ENCODE assay signal across 18 cellular contexts in genomic region chrX:48892896-48893295, GRCh38. TPM values are rescaled to one million over a fixed set of nuclear protein-coding genes. Genes with fewer than 3 reads are reported as not detected.
DNase-seq lines count a peak whose midpoint lies in the region; ATAC-seq and TF ChIP-seq lines count a peak whose summit lies in the region.
"Had no signal": no experiment of that assay in that cellular context is flagged by ENCODE, and none has a peak within 500 bp of the region (broad histone marks: within the 10 kb centered on the region; RNA-seq: fewer than 3 reads in every experiment).

No MANE protein-coding gene starts in this region.

- no peaks in the 10 kb centered on the region for H3K9me3 Mint-ChIP-seq in activated T-cell treated with anti-CD3 and anti-CD28 coated beads, Interleukin-2, amount 50 U/mL, for 24 hours
- no peaks in the 10 kb centered on the region for H3K9me3 Mint-ChIP-seq in activated T-cell treated with anti-CD3 and anti-CD28 coated beads, Interleukin-2, amount 50 U/mL, for 4 hours
- H3K9me3 Mint-ChIP-seq in CD4-positive, alpha-beta memory T cell, result peaks cover 0 to 1% (median 0%) of the 10 kb centered on the region in 8 donors
- peaks cover 0 to 4% (median 0%) of the 10 kb centered on the region in 5 experiments for H3K9me3 Mint-ChIP-seq in brain
- peaks cover 14% of the 10 kb centered on the region for H3K9me3 Mint-ChIP-seq in neural progenitor cell

- no peak overlapping the region for H3K4me2 ChIP-seq in neural progenitor cell

- H3K9ac ChIP-seq in neural progenitor cell, result no peak overlapping the region

- H3K27me3 Mint-ChIP-seq in activated T-cell treated with anti-CD3 and anti-CD28 coated beads, Interleukin-2, amount 50 U/mL, for 24 hours, result peaks cover 21% of the 10 kb centered on the region
- H3K27me3 Mint-ChIP-seq in activated T-cell treated with anti-CD3 and anti-CD28 coated beads, Interleukin-2, amount 50 U/mL, for 4 hours (ENCODE audit: low read depth), result no peaks in the 10 kb centered on the region
- peaks cover 0 to 1% of the 10 kb centered on the region in 2 donors for H3K27me3 Mint-ChIP-seq in CD4-positive, alpha-beta memory T cell
- H3K27me3 Mint-ChIP-seq in brain (peaks cover 10% of the 10 kb centered on the region), neural progenitor cell (ENCODE audit: insufficient read depth, low read depth) (peaks cover 7% of the 10 kb centered on the region)

- peaks cover 18% of the 10 kb centered on the region for H3K4me1 ChIP-seq in CD4-positive, alpha-beta memory T cell (ENCODE audit: insufficient read depth, low read length)
- H3K4me1 ChIP-seq in neural progenitor cell, result no peaks in the 10 kb centered on the region

- no peak overlapping the region for H3K27ac ChIP-seq in CD4-positive, alpha-beta memory T cell (ENCODE audit: low read depth, low read length)
- H3K27ac ChIP-seq in neural progenitor cell, result no peak overlapping the region

- H3K27me3 ChIP-seq in CD4-positive, alpha-beta memory T cell (ENCODE audit: insufficient read depth, low read length), result no peaks in the 10 kb centered on the region
- no peaks in the 10 kb centered on the region for H3K27me3 ChIP-seq in neural progenitor cell

- H3K36me3 ChIP-seq in CD4-positive, alpha-beta memory T cell (ENCODE audit: insufficient read depth, low read length), result peaks cover 3% of the 10 kb centered on the region
- no peaks in the 10 kb centered on the region for H3K36me3 ChIP-seq in neural progenitor cell

- TF ChIP-seq CTCF in brain (conservative IDR thresholded peaks at IDR 0.05) (no peak), neural progenitor cell (IDR thresholded peaks at IDR 0.05) (no peak)

- H2AFZ ChIP-seq in neural progenitor cell (replicated peaks), result no peak overlapping the region

- DNase-seq in activated T-cell treated with anti-CD3 and anti-CD28 coated beads, Interleukin-2, amount 50 U/mL, for 24 hours, result no peak
- DNase-seq in activated T-cell treated with anti-CD3 and anti-CD28 coated beads, Interleukin-2, amount 50 U/mL, for 4 hours, result no peak
- no peak for DNase-seq in CD4-positive, alpha-beta memory T cell
- DNase-seq in neural progenitor cell (ENCODE audit: low spot score) (no peak), NCI-H1436 (lab: John Stamatoyannopoulos, UW) (no peak), NCI-H526 (lab: John Stamatoyannopoulos, UW) (no peak), NCI-H2196 treated with DMSO at 0.1 percent for 48 hours (lab: John Stamatoyannopoulos, UW; ENCODE audit: unreplicated experiment) (no peak)
- DNase-seq: COR-L47, DMS79 treated with DMSO at 0.1 percent for 48 hours, NCI-H1092, NCI-H146, NCI-H2029 treated with DMSO at 0.1 percent for 48 hours, NCI-H345, NCI-H524, OCI-M1, Right ventricle myocardium superior had no signal

- ATAC-seq in activated T-cell treated with anti-CD3 and anti-CD28 coated beads, Interleukin-2, amount 50 U/mL, for 4 hours, result no peak
- ATAC-seq: GM12878 had no signal

- H3K27ac Mint-ChIP-seq in activated T-cell treated with anti-CD3 and anti-CD28 coated beads, Interleukin-2, amount 50 U/mL, for 24 hours, result peak overlapping the region; percentile 14
- H3K27ac Mint-ChIP-seq in CD4-positive, alpha-beta memory T cell, result peak overlapping the region in 5 of 7 donors; percentile 38 to 82 (median 68)
- H3K27ac Mint-ChIP-seq in brain, result peak overlapping the region in 1 of 5 experiments; percentile 45
- no peak overlapping the region for H3K27ac Mint-ChIP-seq in neural progenitor cell

- intact Hi-C loops in CD4-positive, alpha-beta memory T cell (cut with micrococcal nuclease), result no loop called here

- H3K4me1 Mint-ChIP-seq in activated T-cell treated with anti-CD3 and anti-CD28 coated beads, Interleukin-2, amount 50 U/mL, for 24 hours (ENCODE audit: low read depth), result peaks cover 27% of the 10 kb centered on the region
- H3K4me1 Mint-ChIP-seq in activated T-cell treated with anti-CD3 and anti-CD28 coated beads, Interleukin-2, amount 50 U/mL, for 4 hours (ENCODE audit: low read depth), result peaks cover 28% of the 10 kb centered on the region
- peaks cover 12 to 43% (median 25%) of the 10 kb centered on the region in 4 donors for H3K4me1 Mint-ChIP-seq in CD4-positive, alpha-beta memory T cell
- H3K4me1 Mint-ChIP-seq in brain (peaks cover 42% of the 10 kb centered on the region), neural progenitor cell (peaks cover 16% of the 10 kb centered on the region)

- CTCF ChIA-PET in CD4-positive, alpha-beta memory T cell (lab: Charles Lee; ENCODE audit: partially characterized antibody), result interaction anchor here (1.4 to 2.8 kb wide), 4 partner anchors 23 to 245 kb away, joined by 4 to 12 read pairs (median 8); no protein-coding TSS in a partner anchor

- H4K20me1 ChIP-seq in neural progenitor cell (ENCODE audit: low read depth), result peaks cover 22% of the 10 kb centered on the region

- POLR2A ChIA-PET in CD4-positive, alpha-beta memory T cell (lab: Charles Lee; ENCODE audit: partially characterized antibody), result no interaction called here

- H3K9me3 ChIP-seq in CD4-positive, alpha-beta memory T cell (ENCODE audit: control insufficient read depth in 1 of 2, low read length in 2 of 2), result no peaks in the 10 kb centered on the region
- no peaks in the 10 kb centered on the region for H3K9me3 ChIP-seq in neural progenitor cell (ENCODE audit: low read depth)

- H3K36me3 Mint-ChIP-seq in activated T-cell treated with anti-CD3 and anti-CD28 coated beads, Interleukin-2, amount 50 U/mL, for 24 hours (ENCODE audit: low read depth), result peaks cover 35% of the 10 kb centered on the region
- peaks cover 1% of the 10 kb centered on the region for H3K36me3 Mint-ChIP-seq in activated T-cell treated with anti-CD3 and anti-CD28 coated beads, Interleukin-2, amount 50 U/mL, for 4 hours (ENCODE audit: insufficient read depth)
- peaks cover 5 to 15% of the 10 kb centered on the region in 2 donors for H3K36me3 Mint-ChIP-seq in CD4-positive, alpha-beta memory T cell
- H3K36me3 Mint-ChIP-seq in brain (peaks cover 16% of the 10 kb centered on the region), neural progenitor cell (peaks cover 3% of the 10 kb centered on the region)

- peaks cover 22% of the 10 kb centered on the region for H3F3A ChIP-seq in neural progenitor cell (ENCODE audit: low read depth)

- peaks cover 28% of the 10 kb centered on the region for H3K79me2 ChIP-seq in neural progenitor cell (ENCODE audit: low read depth)

- no peak overlapping the region for H3K4me3 Mint-ChIP-seq in activated T-cell treated with anti-CD3 and anti-CD28 coated beads, Interleukin-2, amount 50 U/mL, for 24 hours
- no peak overlapping the region for H3K4me3 Mint-ChIP-seq in activated T-cell treated with anti-CD3 and anti-CD28 coated beads, Interleukin-2, amount 50 U/mL, for 4 hours
- peak overlapping the region in 3 of 8 donors; percentile 27 to 67 (median 41) for H3K4me3 Mint-ChIP-seq in CD4-positive, alpha-beta memory T cell
- H3K4me3 Mint-ChIP-seq in brain, result peak overlapping the region in 4 of 5 experiments; percentile 34 to 81 (median 78)
- peak overlapping the region; percentile 35 for H3K4me3 Mint-ChIP-seq in neural progenitor cell

- H3K4me3 ChIP-seq in CD4-positive, alpha-beta memory T cell (ENCODE audit: low read length in 2 of 2), result no peak overlapping the region
- no peak overlapping the region for H3K4me3 ChIP-seq in neural progenitor cell

RNA-seq across cellular contexts. Expression of gene TIMM17B, which starts 4.7 kb away (rescaled TPM):
- 100 to 1,000 TPM in 2 of 3 donors, 10 to 100 TPM in 1; 92.7 to 107 (median 102) TPM for total RNA-seq in activated T-cell treated with anti-CD3 and anti-CD28 coated beads, Interleukin-2, amount 50 U/mL, for 4 hours
- total RNA-seq in CD4-positive, alpha-beta memory T cell, result 10 to 100 TPM; 42.6 to 46.2 TPM
- polyA plus RNA-seq in CD4-positive, alpha-beta memory T cell, result 10 to 100 TPM; 65.3 to 69.7 TPM
- 117 TPM for polyA plus RNA-seq in brain (ENCODE audit: insufficient read depth, low read depth, low replicate concordance)
- total RNA-seq in neural progenitor cell (ENCODE audit: low replicate concordance), result 48.7 and 105 TPM in 2 replicates

RNA-seq across cellular contexts. Expression of gene PQBP1, which starts 4.8 kb away (rescaled TPM):
- 100 to 1,000 TPM; 130 to 147 (median 139) TPM for total RNA-seq in activated T-cell treated with anti-CD3 and anti-CD28 coated beads, Interleukin-2, amount 50 U/mL, for 4 hours
- 10 to 100 TPM; 59.6 to 64.4 TPM for total RNA-seq in CD4-positive, alpha-beta memory T cell
- 10 to 100 TPM; 80.0 to 94.1 TPM for polyA plus RNA-seq in CD4-positive, alpha-beta memory T cell
- 203 TPM for polyA plus RNA-seq in brain (ENCODE audit: insufficient read depth, low read depth, low replicate concordance)
- 26.9 and 49.7 TPM in 2 replicates for total RNA-seq in neural progenitor cell (ENCODE audit: low replicate concordance)

RNA-seq across cellular contexts. Expression of gene SLC35A2, which starts 18.6 kb away (rescaled TPM):
- 10 to 100 TPM; 23.1 to 31.5 (median 30.6) TPM for total RNA-seq in activated T-cell treated with anti-CD3 and anti-CD28 coated beads, Interleukin-2, amount 50 U/mL, for 4 hours
- 10 to 100 TPM; 13.8 to 15.8 TPM for total RNA-seq in CD4-positive, alpha-beta memory T cell
- 10 to 100 TPM; 11.8 to 14.4 TPM for polyA plus RNA-seq in CD4-positive, alpha-beta memory T cell
- 22.4 TPM for polyA plus RNA-seq in brain (ENCODE audit: insufficient read depth, low read depth, low replicate concordance)
- total RNA-seq in neural progenitor cell (ENCODE audit: low replicate concordance), result 8.6 and 11.7 TPM in 2 replicates

RNA-seq across cellular contexts. Expression of gene PIM2, which starts 25.9 kb away (rescaled TPM):
- total RNA-seq in activated T-cell treated with anti-CD3 and anti-CD28 coated beads, Interleukin-2, amount 50 U/mL, for 4 hours, result 100 to 1,000 TPM; 197 to 279 (median 270) TPM
- 100 to 1,000 TPM; 117 to 118 TPM for total RNA-seq in CD4-positive, alpha-beta memory T cell
- 100 to 1,000 TPM; 396 to 489 TPM for polyA plus RNA-seq in CD4-positive, alpha-beta memory T cell
- 15.6 TPM for polyA plus RNA-seq in brain (ENCODE audit: insufficient read depth, low read depth, low replicate concordance)
- total RNA-seq in neural progenitor cell (ENCODE audit: low replicate concordance), result 14.7 and 16.6 TPM in 2 replicates

RNA-seq across cellular contexts. Expression of gene PCSK1N, which starts 57.5 kb away (rescaled TPM):
- total RNA-seq in activated T-cell treated with anti-CD3 and anti-CD28 coated beads, Interleukin-2, amount 50 U/mL, for 4 hours, result 1 to 10 TPM; 2.8 to 3.4 (median 2.9) TPM
- 1 to 10 TPM; 6.4 to 8.5 TPM for total RNA-seq in CD4-positive, alpha-beta memory T cell
- 10 to 100 TPM in 1 of 2 donors, 1 to 10 TPM in 1; 4.6 to 15.3 TPM for polyA plus RNA-seq in CD4-positive, alpha-beta memory T cell
- 267 TPM for polyA plus RNA-seq in brain (ENCODE audit: insufficient read depth, low read depth, low replicate concordance)
- 2.4 TPM in 1 of 2 replicates, not detected in the other for total RNA-seq in neural progenitor cell (ENCODE audit: low replicate concordance)
- total RNA-seq: GM12878 had no signal

Comparison
In these comparisons a context has a peak if more than half of its experiments do, and no peak if none do; other contexts are left out.
1. H3K4me3 Mint-ChIP-seq: peak in brain (4 of 5) and neural progenitor cell (single experiment); none in activated T-cell treated with anti-CD3 and anti-CD28 coated beads, Interleukin-2, amount 50 U/mL, for 24 hours (single experiment) and activated T-cell treated with anti-CD3 and anti-CD28 coated beads, Interleukin-2, amount 50 U/mL, for 4 hours (single experiment).